1 cellular context compared by ENCODE assay signal in the genomic region with DNA sequence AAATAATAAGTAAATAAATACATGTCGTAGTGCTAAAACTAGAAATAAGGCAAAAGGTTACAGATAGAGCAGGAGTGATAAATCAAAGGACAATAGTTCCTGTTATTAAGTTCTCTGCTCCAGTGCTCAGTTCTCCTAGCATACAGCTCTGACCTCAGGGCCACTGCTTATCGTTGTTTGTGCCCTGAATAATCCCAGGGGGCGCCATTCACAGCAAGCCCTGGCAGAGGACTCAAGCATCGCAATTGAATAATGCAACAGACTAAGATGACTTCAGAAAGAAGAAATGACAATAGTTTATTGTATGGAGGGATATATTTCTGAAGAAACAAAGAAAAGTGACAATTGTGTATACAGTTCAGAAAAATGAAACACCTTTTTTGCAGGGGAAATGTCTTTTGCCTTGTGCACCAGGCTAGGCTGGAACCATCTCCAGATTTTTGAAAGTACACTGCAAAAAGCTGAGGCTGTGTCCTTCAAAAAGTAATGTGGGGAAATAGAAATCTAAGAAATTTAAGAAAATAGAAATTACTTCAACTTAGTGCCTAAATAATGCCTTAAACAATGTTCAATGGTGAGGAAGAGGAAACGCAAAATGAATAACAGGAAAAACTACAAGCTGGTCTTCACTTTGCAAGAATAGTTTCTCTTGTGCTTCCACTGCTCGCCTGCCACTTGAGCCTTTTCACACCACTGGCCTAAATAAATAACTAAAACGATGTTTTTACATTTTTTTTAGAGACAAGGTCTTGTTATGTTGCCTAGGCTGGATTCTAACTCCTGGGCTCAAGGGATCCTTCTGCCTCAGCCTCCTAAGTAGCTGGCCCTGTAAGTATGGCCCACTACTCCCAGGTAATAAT.
TF ChIP-seq lines count a peak whose summit lies in the region.

No MANE protein-coding gene starts in this region.

TF ChIP-seq in GM12878, 131 proteins besides CTCF, POLR2A, EP300 and RAD21:
- TF ChIP-seq SUPT20H (IDR thresholded peaks at IDR 0.05; ENCODE audit: borderline replicate concordance, control insufficient read depth, low read depth, low read length) = no peak
- no peak for TF ChIP-seq KLF5 (IDR thresholded peaks at IDR 0.05; ENCODE audit: partially characterized antibody)
- no peak for TF ChIP-seq SIX5 (IDR thresholded peaks at IDR 0.05; ENCODE audit: low read depth, low read length, severe bottlenecking)
- TF ChIP-seq, protein P1, sequence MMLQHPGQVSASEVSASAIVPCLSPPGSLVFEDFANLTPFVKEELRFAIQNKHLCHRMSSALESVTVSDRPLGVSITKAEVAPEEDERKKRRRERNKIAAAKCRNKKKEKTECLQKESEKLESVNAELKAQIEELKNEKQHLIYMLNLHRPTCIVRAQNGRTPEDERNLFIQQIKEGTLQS (IDR thresholded peaks at IDR 0.05; ENCODE audit: borderline replicate concordance, extremely low read depth, low read depth, low read length) = no peak
- TF ChIP-seq SMC3 (IDR thresholded peaks at IDR 0.05; ENCODE audit: borderline replicate concordance, low read length) = peak; percentile 32; the same call in 1 of the 2 replicates
